In the genomic region with DNA sequence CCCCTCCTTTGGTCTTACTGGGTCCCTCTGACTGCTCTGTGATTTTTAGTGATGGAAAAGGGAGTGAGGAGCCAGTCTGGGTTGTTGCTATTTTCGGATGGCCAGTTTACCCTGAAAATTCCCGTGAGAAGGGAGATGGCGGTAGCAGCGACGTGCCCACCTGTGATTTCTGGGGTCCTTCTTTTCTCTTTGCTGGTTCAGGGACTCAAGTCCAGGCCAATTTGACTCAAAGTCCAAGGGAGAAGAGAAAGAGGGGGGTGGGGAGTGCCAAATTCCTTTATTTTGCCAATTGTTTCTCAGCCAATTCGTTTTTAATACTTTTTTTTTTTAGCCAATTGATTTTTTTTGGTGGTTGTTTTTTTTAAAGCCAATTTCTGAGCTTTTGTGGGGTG, we compare ENCODE assay signal across 1 cellular context.
TF ChIP-seq lines count a peak whose summit lies in the region.

No MANE protein-coding gene starts in this region.

TF ChIP-seq in HCT116, 20 proteins besides CTCF, POLR2A, EP300 and RAD21 (continued from another document):
- no peak for TF ChIP-seq CBX3 (IDR thresholded peaks at IDR 0.05; ENCODE audit: low read depth)
- TF ChIP-seq REST (IDR thresholded peaks at IDR 0.05; ENCODE audit: low read depth) = no peak
- no peak for TF ChIP-seq SIN3A (IDR thresholded peaks at IDR 0.05; ENCODE audit: low read depth)
- TF ChIP-seq SP1 (IDR thresholded peaks at IDR 0.05; ENCODE audit: low read depth) = no peak
- TF ChIP-seq EZH2phosphoT487 (IDR thresholded peaks at IDR 0.05; ENCODE audit: borderline replicate concordance) = no peak
- no peak for TF ChIP-seq ZFX (IDR thresholded peaks at IDR 0.05)
- no peak for TF ChIP-seq ATF3 (IDR thresholded peaks at IDR 0.05)
- TF ChIP-seq ELF1 (IDR thresholded peaks at IDR 0.05; ENCODE audit: borderline replicate concordance, low read depth) = no peak
- TF ChIP-seq, protein P1, sequence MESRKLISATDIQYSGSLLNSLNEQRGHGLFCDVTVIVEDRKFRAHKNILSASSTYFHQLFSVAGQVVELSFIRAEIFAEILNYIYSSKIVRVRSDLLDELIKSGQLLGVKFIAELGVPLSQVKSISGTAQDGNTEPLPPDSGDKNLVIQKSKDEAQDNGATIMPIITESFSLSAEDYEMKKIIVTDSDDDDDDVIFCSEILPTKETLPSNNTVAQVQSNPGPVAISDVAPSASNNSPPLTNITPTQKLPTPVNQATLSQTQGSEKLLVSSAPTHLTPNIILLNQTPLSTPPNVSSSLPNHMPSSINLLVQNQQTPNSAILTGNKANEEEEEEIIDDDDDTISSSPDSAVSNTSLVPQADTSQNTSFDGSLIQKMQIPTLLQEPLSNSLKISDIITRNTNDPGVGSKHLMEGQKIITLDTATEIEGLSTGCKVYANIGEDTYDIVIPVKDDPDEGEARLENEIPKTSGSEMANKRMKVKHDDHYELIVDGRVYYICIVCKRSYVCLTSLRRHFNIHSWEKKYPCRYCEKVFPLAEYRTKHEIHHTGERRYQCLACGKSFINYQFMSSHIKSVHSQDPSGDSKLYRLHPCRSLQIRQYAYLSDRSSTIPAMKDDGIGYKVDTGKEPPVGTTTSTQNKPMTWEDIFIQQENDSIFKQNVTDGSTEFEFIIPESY (IDR thresholded peaks at IDR 0.05; ENCODE audit: extremely low read depth, insufficient replicate concordance, low read length) = no peak
- no peak for TF ChIP-seq CEBPB (IDR thresholded peaks at IDR 0.05; ENCODE audit: low read depth)
